In the genomic region with DNA sequence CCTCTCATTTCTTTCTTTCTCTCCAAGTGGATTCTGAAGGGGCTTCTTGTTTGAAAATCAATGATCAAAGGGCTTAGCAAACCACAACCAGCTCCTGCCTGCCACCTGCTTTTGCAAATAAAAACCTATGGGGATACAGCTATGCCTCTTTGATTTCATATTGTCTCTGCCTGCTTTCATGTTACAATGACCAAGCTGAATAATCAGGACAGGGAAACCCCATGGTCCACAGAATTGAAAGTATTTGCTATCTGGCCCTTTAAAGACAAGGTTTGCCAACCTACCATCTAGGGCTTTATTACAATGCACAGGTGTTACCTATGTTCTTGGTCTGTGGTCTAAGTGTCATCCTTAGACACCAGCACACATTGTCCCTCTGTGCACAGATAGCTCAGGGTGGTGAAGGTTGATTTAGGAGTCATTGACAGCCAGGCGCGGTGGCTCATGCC, we compare ENCODE assay signal across 13 cellular contexts. TPM values are rescaled to one million over a fixed set of nuclear protein-coding genes. Genes with fewer than 3 reads are reported as not detected.
A peak's percentile ranks its signal among the peaks of the same experiment; 100 is the strongest.
DNase-seq lines count a peak whose midpoint lies in the region; ATAC-seq, FAIRE-seq and TF ChIP-seq lines count a peak whose summit lies in the region.
"Had no signal": no experiment of that assay in that cellular context is flagged by ENCODE, and none has a peak within 500 bp of the region (broad histone marks: within the 10 kb centered on the region; RNA-seq: fewer than 3 reads in every experiment).

No MANE protein-coding gene starts in this region.

- H2BK5ac ChIP-seq in IMR-90 (ENCODE audit: low read depth, low read length, poor library complexity, severe bottlenecking): no peak overlapping the region

- H3K27me3 ChIP-seq in CD8-positive, alpha-beta memory T cell (ENCODE audit: insufficient read depth, low read length, poor library complexity, severe bottlenecking): no peaks in the 10 kb centered on the region
- H3K27me3 ChIP-seq in IMR-90 (ENCODE audit: control insufficient read depth, insufficient read depth, low read length): no peaks in the 10 kb centered on the region
- H3K27me3 ChIP-seq: adrenal gland, SJSA1 had no signal

- H2AK5ac ChIP-seq in IMR-90 (ENCODE audit: low read depth, low read length): peak overlapping the region; percentile 59

- no peak overlapping the region for H3K4me2 ChIP-seq in IMR-90 (ENCODE audit: low read depth, low read length)

- no peak overlapping the region for H3K27ac ChIP-seq in CD8-positive, alpha-beta memory T cell (ENCODE audit: low read depth, low read length)
- H3K27ac ChIP-seq in IMR-90 (ENCODE audit: insufficient read depth, low read length): no peak overlapping the region
- peak overlapping the region; percentile 20 to 25 for H3K27ac ChIP-seq in kidney (ENCODE audit: low read depth in 2 of 2, low read length in 2 of 2)
- H3K27ac ChIP-seq: SJSA1 had no signal

- WGBS in IMR-90 (ENCODE audit: extremely low coverage in 2 of 2, insufficient read length in 1 of 2), 2 experiments: no CpG with 5 or more reads among the region's 2 CpGs

- H3K36me3 Mint-ChIP-seq in CD8-positive, alpha-beta memory T cell: no peaks in the 10 kb centered on the region
- H3K36me3 Mint-ChIP-seq: naive B cell had no signal

- peaks cover 6 to 18% (median 17%) of the 10 kb centered on the region in 3 donors for H3K4me1 Mint-ChIP-seq in CD8-positive, alpha-beta memory T cell
- H3K4me1 Mint-ChIP-seq: naive B cell had no signal

- no peaks in the 10 kb centered on the region for H3K36me3 ChIP-seq in CD8-positive, alpha-beta memory T cell (ENCODE audit: insufficient read depth, low read length)
- H3K36me3 ChIP-seq in IMR-90 (ENCODE audit: control insufficient read depth, insufficient read depth, low read length) (no peaks in the 10 kb centered on the region), kidney (ENCODE audit: control insufficient read depth in 1 of 2, insufficient read depth in 2 of 2, low read length in 2 of 2) (no peaks in the 10 kb centered on the region)
- H3K36me3 ChIP-seq: adrenal gland, SJSA1 had no signal

- no peak overlapping the region for H2AFZ ChIP-seq in IMR-90 (replicated peaks; ENCODE audit: low read length, poor library complexity)

- TF ChIP-seq RAD21 in IMR-90 (IDR thresholded peaks at IDR 0.05; ENCODE audit: low read length): no peak

- intact Hi-C loops in IMR-90 (cut with micrococcal nuclease) (no loop called here), kidney (cut with DNase I) (no loop called here)

- H2BK20ac ChIP-seq in IMR-90 (ENCODE audit: low read depth, low read length): no peak overlapping the region; the same call in 1 of the 2 replicates

- no peak overlapping the region for H3K4me3 Mint-ChIP-seq in CD8-positive, alpha-beta memory T cell
- H3K4me3 Mint-ChIP-seq: naive B cell; stimulated activated naive CD8-positive, alpha-beta T cell treated with anti-CD3 and anti-CD28 coated beads, Interleukin-15, Interleukin-2, amounts not matched to agents 100 ng/mL and 50 ng/mL, for 24 hours had no signal

- 0 out of 3 replicates have a peak overlapping the region, but pooled peaks have one; percentile 39 for H2BK15ac ChIP-seq in IMR-90 (ENCODE audit: low read depth, low read length)

- H3K9me3 ChIP-seq in CD8-positive, alpha-beta memory T cell (ENCODE audit: low read length): no peaks in the 10 kb centered on the region
- no peaks in the 10 kb centered on the region for H3K9me3 ChIP-seq in IMR-90 (ENCODE audit: control insufficient read depth, insufficient read depth, low read length)
- no peaks in the 10 kb centered on the region for H3K9me3 ChIP-seq in kidney (ENCODE audit: control insufficient read depth in 1 of 2, low read length in 2 of 2)
- H3K9me3 ChIP-seq: adrenal gland, SJSA1 had no signal

- no peak overlapping the region for H4K8ac ChIP-seq in IMR-90 (ENCODE audit: low read depth in 2 of 2, low read length in 2 of 2)

- peaks cover 7% of the 10 kb centered on the region for H3K9me1 ChIP-seq in IMR-90 (ENCODE audit: insufficient read depth, low read length)

- H4K20me1 ChIP-seq in IMR-90 (ENCODE audit: insufficient read depth, low read length): no peaks in the 10 kb centered on the region

- H3K23ac ChIP-seq in IMR-90 (ENCODE audit: low read depth, low read length): no peak overlapping the region

- H2AK9ac ChIP-seq in IMR-90 (replicated peaks; ENCODE audit: low read depth, low read length, poor library complexity): peak overlapping the region; percentile 62

- no peak for DNase-seq in CD8-positive, alpha-beta memory T cell
- DNase-seq in GM13977 (ENCODE audit: low spot score) (peak; percentile 19), IMR-90 (no peak), kidney (no peak), MV-4-11 (lab: John Stamatoyannopoulos, UW) (no peak), GM19240 (ENCODE audit: insufficient read length, low spot score) (no peak)
- DNase-seq: C1 segment of cervical spinal cord, naive B cell had no signal

- TF ChIP-seq POLR2A in IMR-90 (IDR thresholded peaks at IDR 0.05; ENCODE audit: low read depth, low read length): no peak

- peak overlapping the region; percentile 56 for H3K4ac ChIP-seq in IMR-90 (ENCODE audit: low read depth, low read length)

- no TSS peak for BruUV-seq in IMR-90 (replicated peaks; lab: Mats Ljungman, UMichigan)

- no peak overlapping the region for H4K5ac ChIP-seq in IMR-90 (ENCODE audit: low read depth, low read length)

- TF ChIP-seq CTCF in GM13977 (IDR thresholded peaks at IDR 0.05; ENCODE audit: extremely low read depth, insufficient read depth, missing control alignments): no peak
- no peak for TF ChIP-seq CTCF in IMR-90 (conservative IDR thresholded peaks at IDR 0.05; ENCODE audit: low read depth, low read length)
- TF ChIP-seq CTCF in kidney (IDR thresholded peaks at IDR 0.05; ENCODE audit: borderline replicate concordance, extremely low read depth, insufficient read depth): no peak

- H3K27ac Mint-ChIP-seq in CD8-positive, alpha-beta memory T cell: peak overlapping the region in 5 of 8 donors; percentile 4 to 16 (median 12)

- H3K4me3 ChIP-seq in CD8-positive, alpha-beta memory T cell (ENCODE audit: low read length): no peak overlapping the region
- no peak overlapping the region for H3K4me3 ChIP-seq in IMR-90 (ENCODE audit: insufficient read depth, low read depth, low read length)
- H3K4me3 ChIP-seq in kidney (ENCODE audit: low read length in 2 of 2): no peak overlapping the region
- H3K4me3 ChIP-seq: adrenal gland, SJSA1 had no signal

- H3K4me1 ChIP-seq in CD8-positive, alpha-beta memory T cell (ENCODE audit: insufficient read depth, low read length): peaks cover 2% of the 10 kb centered on the region
- H3K4me1 ChIP-seq in IMR-90 (ENCODE audit: control insufficient read depth, insufficient read depth, low read length) (peaks cover 12% of the 10 kb centered on the region), kidney (ENCODE audit: control insufficient read depth in 1 of 2, insufficient read depth in 1 of 2, low read depth in 1 of 2, low read length in 2 of 2) (peaks cover 2 to 20% of the 10 kb centered on the region in 2 donors)

- no peaks in the 10 kb centered on the region for H3K79me1 ChIP-seq in IMR-90 (ENCODE audit: low read depth in 1 of 2, low read length in 2 of 2)

- ATAC-seq in IMR-90 (ENCODE audit: low read depth): no peak
- no peak for ATAC-seq in HG02840 (IDR thresholded peaks at IDR 0.05; ENCODE audit: low FRiP score, unreplicated experiment)

- H3K56ac ChIP-seq in IMR-90 (ENCODE audit: extremely low read depth, insufficient read depth, low read length): no peak overlapping the region

- H4K91ac ChIP-seq in IMR-90 (ENCODE audit: insufficient read depth, low read depth, low read length): peak overlapping the region; percentile 39; the same call in 1 of the 2 replicates

- POLR2A ChIA-PET in CD8-positive, alpha-beta memory T cell (lab: Charles Lee): no interaction called here
- POLR2A ChIA-PET in IMR-90 (lab: Charles Lee; ENCODE audit: unreplicated experiment): no interaction called here

- no peaks in the 10 kb centered on the region for H3K27me3 Mint-ChIP-seq in CD8-positive, alpha-beta memory T cell
- H3K27me3 Mint-ChIP-seq: stimulated activated naive CD8-positive, alpha-beta T cell treated with anti-CD3 and anti-CD28 coated beads, Interleukin-15, Interleukin-2, amounts not matched to agents 100 ng/mL and 50 ng/mL, for 24 hours had no signal

- dilution Hi-C loops in IMR-90 (cut with HindIII; ENCODE audit: low sequenced_read_pairs, unreplicated experiment): no loop called here

- no peak for FAIRE-seq in kidney (lab: Jason Lieb, UNC)
- FAIRE-seq: GM12892 had no signal

- H3K9me3 Mint-ChIP-seq in CD8-positive, alpha-beta memory T cell: no peaks in the 10 kb centered on the region
- H3K9me3 Mint-ChIP-seq: stimulated activated naive CD8-positive, alpha-beta T cell treated with anti-CD3 and anti-CD28 coated beads, Interleukin-15, Interleukin-2, amounts not matched to agents 100 ng/mL and 50 ng/mL, for 24 hours had no signal

- no peak overlapping the region; the same call in 1 of the 2 replicates for H3K18ac ChIP-seq in IMR-90 (ENCODE audit: low read depth, low read length)

- no peak overlapping the region for H3K9ac ChIP-seq in IMR-90 (ENCODE audit: low read depth, low read length)
- H3K9ac ChIP-seq in kidney (ENCODE audit: low read length in 2 of 2): no peak overlapping the region

- H2BK120ac ChIP-seq in IMR-90 (ENCODE audit: low read depth, low read length): peak overlapping the region; percentile 57; the same call in 1 of the 2 replicates

- CTCF ChIA-PET in CD8-positive, alpha-beta memory T cell (lab: Charles Lee): interaction anchor here (1.1 kb wide), 1 partner anchor 18 kb away, joined by 7 read pairs; no protein-coding TSS in a partner anchor
- CTCF ChIA-PET in IMR-90 (lab: Yijun Ruan, JAX): interaction anchor here (0.7 kb wide), 1 partner anchor 18 kb away, joined by 3 read pairs; no protein-coding TSS in a partner anchor

- in situ Hi-C loops in GM13977 (cut with MboI; ENCODE audit: low pct_unique_long_range_greater_than_20kb, low sequenced_read_pairs, unreplicated experiment) (no loop called here), IMR-90 (cut with MboI; ENCODE audit: low sequenced_read_pairs) (loop anchor here (25.0 kb wide), 2 partner anchors 669 to 894 kb away; no protein-coding TSS in a partner anchor)

- no peak overlapping the region for H3K14ac ChIP-seq in IMR-90 (replicated peaks; ENCODE audit: low read depth, low read length)

RNA-seq across cellular contexts. Expression of gene PLIN2, which starts 28.8 kb away (rescaled TPM):
- total RNA-seq in CD8-positive, alpha-beta memory T cell: 10 to 100 TPM; 37.8 to 38.8 TPM
- polyA plus RNA-seq in CD8-positive, alpha-beta memory T cell: 73.9 TPM
- total RNA-seq in IMR-90 (2012; rRNA removed): 173 and 182 TPM in 2 replicates
- 112 and 123 TPM in 2 replicates for polyA plus RNA-seq in IMR-90 (2012; rRNA removed)
- polyA plus RNA-seq in IMR-90 (2012; cell fraction: cytosol; rRNA removed): 95.9 and 96.9 TPM in 2 replicates
- polyA plus RNA-seq in IMR-90 (2012; cell fraction: nucleus; rRNA removed; ENCODE audit: low replicate concordance): 41.1 and 51.2 TPM in 2 replicates
- 57.2 TPM for total RNA-seq in kidney
- 308 TPM for polyA plus RNA-seq in kidney (ENCODE audit: insufficient read depth, low read depth, low replicate concordance)

RNA-seq across cellular contexts. Expression of gene HAUS6, which starts 53.3 kb away (rescaled TPM):
- total RNA-seq in CD8-positive, alpha-beta memory T cell: 10 to 100 TPM; 32.1 to 36.3 TPM
- polyA plus RNA-seq in CD8-positive, alpha-beta memory T cell: 6.2 TPM
- 13.3 and 21.4 TPM in 2 replicates for total RNA-seq in IMR-90 (2012; rRNA removed)
- 5.1 and 5.8 TPM in 2 replicates for polyA plus RNA-seq in IMR-90 (2012; rRNA removed)
- polyA plus RNA-seq in IMR-90 (2012; cell fraction: cytosol; rRNA removed): 1.2 and 2.5 TPM in 2 replicates
- 1.6 and 5.3 TPM in 2 replicates for polyA plus RNA-seq in IMR-90 (2012; cell fraction: nucleus; rRNA removed; ENCODE audit: low replicate concordance)
- 7.8 TPM for total RNA-seq in kidney
- polyA plus RNA-seq in kidney (ENCODE audit: insufficient read depth, low read depth, low replicate concordance): 1.9 TPM

Comparison
In these comparisons a context has a peak if more than half of its experiments do, and no peak if none do; other contexts are left out.
1. H3K27ac ChIP-seq: peak in kidney (2 of 2); none in CD8-positive, alpha-beta memory T cell (single experiment) and IMR-90 (single experiment).